1 cellular context compared by ENCODE assay signal in genomic region chr2:172968061-172968469, GRCh38.
A peak's percentile ranks its signal among the peaks of the same experiment; 100 is the strongest.
TF ChIP-seq lines count a peak whose summit lies in the region.

No MANE protein-coding gene starts in this region.

TF ChIP-seq in HepG2, 621 proteins besides CTCF, POLR2A, EP300 and RAD21 (continued from another document):
- peak; percentile 57; the same call in 1 of the 2 replicates for TF ChIP-seq TFAP4 (IDR thresholded peaks at IDR 0.05; ENCODE audit: borderline replicate concordance, low read depth)
- TF ChIP-seq ZNF501 (CRISPR knock-in tag; IDR thresholded peaks at IDR 0.05) = 0 out of 2 replicates have a peak, but pooled peaks have one; percentile 10
- no peak for TF ChIP-seq SCMH1 (CRISPR knock-in tag; IDR thresholded peaks at IDR 0.05; ENCODE audit: borderline replicate concordance)
